Comparison of ENCODE assay signal across 8 cellular contexts in the genomic region with DNA sequence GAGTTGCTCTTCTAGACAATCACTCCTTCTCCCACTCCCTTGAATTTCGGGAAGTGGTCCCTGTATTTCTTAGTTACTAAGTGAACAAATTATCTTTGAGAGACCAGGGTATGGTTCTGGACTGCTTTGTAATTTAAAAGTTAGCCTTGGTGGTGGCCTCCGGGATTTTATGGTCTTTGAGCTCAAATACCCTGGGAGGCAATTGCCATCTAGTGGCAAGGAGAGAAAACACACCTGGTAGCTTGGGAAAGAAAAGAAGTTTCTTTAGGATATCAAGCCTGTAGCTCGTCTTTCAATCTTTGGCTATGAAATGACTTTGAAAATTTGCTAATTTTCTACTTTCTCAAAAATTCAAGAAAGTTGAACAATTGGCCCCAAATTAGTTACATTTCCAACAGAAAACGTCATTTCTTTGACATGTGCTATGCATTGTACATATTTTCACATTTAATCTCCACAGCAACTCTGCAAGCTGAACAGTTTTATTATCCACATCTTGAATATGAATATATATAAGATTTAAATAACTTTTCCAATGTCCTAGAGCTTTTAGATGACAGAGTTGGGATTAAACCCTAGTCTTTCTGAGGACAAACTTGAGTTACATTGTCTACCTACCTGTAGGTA. TPM values are rescaled to one million over a fixed set of nuclear protein-coding genes. Genes with fewer than 3 reads are reported as not detected.
A peak's percentile ranks its signal among the peaks of the same experiment; 100 is the strongest.
DNase-seq lines count a peak whose midpoint lies in the region; ATAC-seq, FAIRE-seq and TF ChIP-seq lines count a peak whose summit lies in the region.

No MANE protein-coding gene starts in this region.

- peak; percentile 96 for FAIRE-seq in G401.6 (lab: Jason Lieb, UNC)

- H3K36me3 ChIP-seq in ascending aorta (no peaks in the 10 kb centered on the region), suprapubic skin (no peaks in the 10 kb centered on the region)

- intact Hi-C loops in ascending aorta (cut with DNase I) = loop anchor here (5.0 to 10.0 kb wide), 2 partner anchors 322 to 379 kb away; a partner anchor contains a TSS

- peak; percentile 56 for ATAC-seq in HG02798 (IDR thresholded peaks at IDR 0.05; ENCODE audit: poor library complexity, unreplicated experiment)

- H3K27ac ChIP-seq in ascending aorta = no peak overlapping the region
- H3K27ac ChIP-seq in suprapubic skin = no peak overlapping the region

- WGBS in suprapubic skin = 12% methylated on average over 4 of the region's 4 CpGs

- H3K27me3 ChIP-seq in ascending aorta (no peaks in the 10 kb centered on the region), suprapubic skin (no peaks in the 10 kb centered on the region)

- TF ChIP-seq EP300 in suprapubic skin (IDR thresholded peaks at IDR 0.05) = no peak

- DNase-seq in AG08396 (ENCODE audit: low spot score) (peak; percentile 62), NCI-H2107 (lab: John Stamatoyannopoulos, UW) (peak; percentile 7), ascending aorta (ENCODE audit: low spot score in 2 of 2) (no peak), inferior parietal cortex (ENCODE audit: extremely low spot score) (peak; percentile 62), suprapubic skin (ENCODE audit: low spot score in 2 of 2) (no peak)
- DNase-seq in stimulated activated naive CD4-positive, alpha-beta T cell treated with Interleukin-2 at 50 U/mL for 16 hours (lab: John Stamatoyannopoulos, UW) = no peak

- no peaks in the 10 kb centered on the region for H3K9me3 ChIP-seq in ascending aorta
- H3K9me3 ChIP-seq in suprapubic skin = no peaks in the 10 kb centered on the region

- H3K4me3 ChIP-seq in ascending aorta (no peak overlapping the region), suprapubic skin (no peak overlapping the region)

- H3K4me1 ChIP-seq in ascending aorta = no peaks in the 10 kb centered on the region
- H3K4me1 ChIP-seq in suprapubic skin = no peaks in the 10 kb centered on the region

- TF ChIP-seq CTCF in ascending aorta (IDR thresholded peaks at IDR 0.05) (peak; percentile 47 to 68 (median 57)), suprapubic skin (IDR thresholded peaks at IDR 0.05) (peak; percentile 70 to 72)

- no peak for TF ChIP-seq POLR2A in suprapubic skin (IDR thresholded peaks at IDR 0.05)

RNA-seq across cellular contexts. Expression of a gene that starts 39.1 kb away (rescaled TPM):
- total RNA-seq in ascending aorta (not detected), suprapubic skin (under 1 TPM in 1 of 4 donors, not detected in 3; 0.65 TPM)

RNA-seq across cellular contexts. Expression of a gene that starts 41.3 kb away (rescaled TPM):
- total RNA-seq in ascending aorta (not detected), suprapubic skin (not detected)

RNA-seq across cellular contexts. Expression of a gene that starts 58.3 kb away (rescaled TPM):
- total RNA-seq in ascending aorta (not detected), suprapubic skin (under 1 TPM in 1 of 4 donors, not detected in 3; 0.15 TPM)

Comparison
In these comparisons a context has a peak if more than half of its experiments do, and no peak if none do; other contexts are left out.
1. DNase-seq: peak in AG08396 (single experiment), NCI-H2107 (single experiment) and inferior parietal cortex (single experiment); none in ascending aorta (0 of 2), suprapubic skin (0 of 2) and stimulated activated naive CD4-positive, alpha-beta T cell treated with Interleukin-2 at 50 U/mL for 16 hours (single experiment).